8 cellular contexts compared by ENCODE assay signal in genomic region chr1:145823565-145824498, GRCh38. TPM values are rescaled to one million over a fixed set of nuclear protein-coding genes. Genes with fewer than 3 reads are reported as not detected.
DNase-seq lines count a peak whose midpoint lies in the region; ATAC-seq and TF ChIP-seq lines count a peak whose summit lies in the region.

POLR3C (plus strand) TSS chr1:145824200; CDS start chr1:145825777, 1,577 bp downstream.
RNF115 (minus strand) TSS chr1:145824095; CDS start chr1:145823873, 222 bp downstream.

- peak; percentile 82 for DNase-seq in DMS 273 treated with DMSO at 0.1 percent for 48 hours (lab: John Stamatoyannopoulos, UW)
- DNase-seq in PC-3, result peak; percentile 88
- DNase-seq in activated T-cell treated with anti-CD3 and anti-CD28 coated beads for 4 hours, result peak; percentile 70
- DNase-seq in epithelial cell of prostate (ENCODE audit: low read depth, low spot score), result no peak
- peak; percentile 91 to 94 (median 92) for DNase-seq in mucosa of descending colon
- DNase-seq in stimulated activated CD8-positive, alpha-beta memory T cell treated with anti-CD3 and anti-CD28 coated beads, Interleukin-4, amount 100 ng/mL, for 24 hours (ENCODE audit: low read depth), result peak; percentile 80

- CTCF ChIA-PET in PC-3 (lab: Charles Lee), result interaction anchor here (1.0 kb wide), 1 partner anchor 42 kb away, joined by 3 read pairs; no protein-coding TSS in a partner anchor

- peak within 1 kb of the TSS; percentile 89 for H2AFZ ChIP-seq in PC-3 (ENCODE audit: low read length)

- peak within 1 kb of the TSS; percentile 90 for H3K9ac ChIP-seq in PC-3 (ENCODE audit: low read length)

- H3K4me2 ChIP-seq in PC-3 (ENCODE audit: low read length), result peak within 1 kb of the TSS; percentile 93

- TF ChIP-seq CTCF in PC-3 (conservative IDR thresholded peaks at IDR 0.05; ENCODE audit: low read depth, low read length) (no peak), mucosa of descending colon (IDR thresholded peaks at IDR 0.05) (no peak)

- ATAC-seq in GM21576 (IDR thresholded peaks at IDR 0.05; ENCODE audit: unreplicated experiment), result peak; percentile 76
- ATAC-seq in PC-3, result peak; percentile 85
- peak; percentile 97 for ATAC-seq in mucosa of descending colon

- peak within 1 kb of the TSS; percentile 68 for H3K27ac ChIP-seq in PC-3 (ENCODE audit: low read length)
- peak within 1 kb of the TSS; percentile 81 for H3K27ac ChIP-seq in epithelial cell of prostate

- peaks cover 55% of the 10 kb centered on the region for H3K79me2 ChIP-seq in PC-3 (ENCODE audit: low read length)

- TF ChIP-seq RAD21 in Ishikawa (IDR thresholded peaks at IDR 0.05; ENCODE audit: low read depth), result no peak

- peak within 1 kb of the TSS; percentile 82 for H3K4me3 ChIP-seq in PC-3 (ENCODE audit: low read length)
- peak within 1 kb of the TSS; percentile 65 for H3K4me3 ChIP-seq in mucosa of descending colon

- BruUV-seq in PC-3 (replicated peaks; lab: Mats Ljungman, UMichigan), result TSS peak; percentile 66

- no peaks in the 10 kb centered on the region for H4K20me1 ChIP-seq in PC-3 (ENCODE audit: low read length)

- H3K9me3 ChIP-seq in PC-3 (ENCODE audit: low read length) (no peaks in the 10 kb centered on the region), mucosa of descending colon (no peaks in the 10 kb centered on the region)

- H3F3A ChIP-seq in PC-3 (ENCODE audit: low read length, unreplicated experiment), result no peaks in the 10 kb centered on the region

- TF ChIP-seq EP300 in Ishikawa (IDR thresholded peaks at IDR 0.05; ENCODE audit: borderline replicate concordance), result no peak; the same call in 1 of the 2 replicates

- peaks cover 23% of the 10 kb centered on the region for H3K36me3 ChIP-seq in PC-3 (ENCODE audit: low read depth, low read length)
- peaks cover 5% of the 10 kb centered on the region for H3K36me3 ChIP-seq in mucosa of descending colon (ENCODE audit: low read depth)

- H3K4me1 ChIP-seq in PC-3 (ENCODE audit: insufficient read depth, low read length) (peaks cover 18% of the 10 kb centered on the region), mucosa of descending colon (ENCODE audit: low read depth) (peaks cover 6% of the 10 kb centered on the region)

- POLR2A ChIA-PET in PC-3 (lab: Charles Lee; ENCODE audit: unreplicated experiment), result interaction anchor here (0.6 to 1.0 kb wide), 6 partner anchors 9 to 103 kb away, joined by 3 to 11 read pairs (median 4); partner anchors contain the start of gene NUDT17

- H3K9me2 ChIP-seq in PC-3 (replicated peaks; ENCODE audit: low read length), result no peaks in the 10 kb centered on the region

- intact Hi-C loops in PC-3 (cut with micrococcal nuclease) (loop anchor here (1.0 to 5.0 kb wide), 2 partner anchors 42 to 82 kb away; no protein-coding TSS in a partner anchor), mucosa of descending colon (cut with DNase I, micrococcal nuclease) (no loop called here)

- no peaks in the 10 kb centered on the region for H3K27me3 ChIP-seq in PC-3 (ENCODE audit: low read length)

TF ChIP-seq in Ishikawa, 13 proteins besides CTCF, POLR2A, EP300 and RAD21:
- TF ChIP-seq EGR1 (IDR thresholded peaks at IDR 0.05), result no peak
- peak; percentile 93 for TF ChIP-seq USF1 (IDR thresholded peaks at IDR 0.05)
- TF ChIP-seq TAF1 (IDR thresholded peaks at IDR 0.05; ENCODE audit: low read depth), result peak; percentile 94
- no peak for TF ChIP-seq TEAD4 (IDR thresholded peaks at IDR 0.05)
- TF ChIP-seq YY1 (IDR thresholded peaks at IDR 0.05; ENCODE audit: low read depth), result peak; percentile 85
- peak; percentile 29; the same call in 1 of the 2 replicates for TF ChIP-seq TCF12 (IDR thresholded peaks at IDR 0.05; ENCODE audit: low read depth)
- no peak for TF ChIP-seq FOXM1 (IDR thresholded peaks at IDR 0.05; ENCODE audit: borderline replicate concordance, low read depth)
- no peak for TF ChIP-seq REST (IDR thresholded peaks at IDR 0.05; ENCODE audit: low read depth)
- peak; percentile 85 for TF ChIP-seq MAX (IDR thresholded peaks at IDR 0.05)
- TF ChIP-seq NFIC (IDR thresholded peaks at IDR 0.05), result no peak; the same call in 1 of the 2 replicates
- no peak for TF ChIP-seq CEBPB (IDR thresholded peaks at IDR 0.05)
- no peak for TF ChIP-seq CREB1 (IDR thresholded peaks at IDR 0.05; ENCODE audit: low read depth)
- no peak for TF ChIP-seq ZBTB7A (IDR thresholded peaks at IDR 0.05; ENCODE audit: low read depth)
TF ChIP-seq in Ishikawa: peak in this region for 5.

RNA-seq across cellular contexts. Expression of gene POLR3C, which starts in this region (rescaled TPM):
- total RNA-seq in PC-3 (2014; rRNA removed), result 35.8 and 41.5 TPM in 2 replicates
- total RNA-seq in mucosa of descending colon, result 10 to 100 TPM; 17.5 to 24.0 (median 23.0) TPM

RNA-seq across cellular contexts. Expression of gene RNF115, which starts in this region (rescaled TPM):
- total RNA-seq in PC-3 (2014; rRNA removed), result 15.2 and 15.9 TPM in 2 replicates
- total RNA-seq in mucosa of descending colon, result 10 to 100 TPM in 1 of 3 donors, 1 to 10 TPM in 2; 8.3 to 13.6 (median 8.8) TPM
